In genomic region chr5:138507485-138507884, GRCh38 we compare ENCODE assay signal across 1 cellular context.
TF ChIP-seq lines count a peak whose summit lies in the region.

No MANE protein-coding gene starts in this region.

TF ChIP-seq in HepG2, 621 proteins besides CTCF, POLR2A, EP300 and RAD21 (continued from another document):
- TF ChIP-seq, protein P1, sequence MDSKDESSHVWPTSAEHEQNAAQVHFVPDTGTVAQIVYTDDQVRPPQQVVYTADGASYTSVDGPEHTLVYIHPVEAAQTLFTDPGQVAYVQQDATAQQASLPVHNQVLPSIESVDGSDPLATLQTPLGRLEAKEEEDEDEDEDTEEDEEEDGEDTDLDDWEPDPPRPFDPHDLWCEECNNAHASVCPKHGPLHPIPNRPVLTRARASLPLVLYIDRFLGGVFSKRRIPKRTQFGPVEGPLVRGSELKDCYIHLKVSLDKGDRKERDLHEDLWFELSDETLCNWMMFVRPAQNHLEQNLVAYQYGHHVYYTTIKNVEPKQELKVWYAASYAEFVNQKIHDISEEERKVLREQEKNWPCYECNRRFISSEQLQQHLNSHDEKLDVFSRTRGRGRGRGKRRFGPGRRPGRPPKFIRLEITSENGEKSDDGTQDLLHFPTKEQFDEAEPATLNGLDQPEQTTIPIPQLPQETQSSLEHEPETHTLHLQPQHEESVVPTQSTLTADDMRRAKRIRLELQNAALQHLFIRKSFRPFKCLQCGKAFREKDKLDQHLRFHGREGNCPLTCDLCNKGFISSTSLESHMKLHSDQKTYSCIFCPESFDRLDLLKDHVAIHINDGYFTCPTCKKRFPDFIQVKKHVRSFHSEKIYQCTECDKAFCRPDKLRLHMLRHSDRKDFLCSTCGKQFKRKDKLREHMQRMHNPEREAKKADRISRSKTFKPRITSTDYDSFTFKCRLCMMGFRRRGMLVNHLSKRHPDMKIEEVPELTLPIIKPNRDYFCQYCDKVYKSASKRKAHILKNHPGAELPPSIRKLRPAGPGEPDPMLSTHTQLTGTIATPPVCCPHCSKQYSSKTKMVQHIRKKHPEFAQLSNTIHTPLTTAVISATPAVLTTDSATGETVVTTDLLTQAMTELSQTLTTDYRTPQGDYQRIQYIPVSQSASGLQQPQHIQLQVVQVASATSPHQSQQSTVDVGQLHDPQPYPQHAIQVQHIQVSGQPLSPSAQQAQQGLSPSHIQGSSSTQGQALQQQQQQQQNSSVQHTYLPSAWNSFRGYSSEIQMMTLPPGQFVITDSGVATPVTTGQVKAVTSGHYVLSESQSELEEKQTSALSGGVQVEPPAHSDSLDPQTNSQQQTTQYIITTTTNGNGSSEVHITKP (CRISPR knock-in tag; IDR thresholded peaks at IDR 0.05; ENCODE audit: low read depth): 0 out of 2 replicates have a peak, but pooled peaks have one; percentile 47
- TF ChIP-seq ETV5 (CRISPR knock-in tag; IDR thresholded peaks at IDR 0.05; ENCODE audit: borderline replicate concordance) (peak; percentile 48; the same call in 1 of the 2 replicates), ATF1 (CRISPR knock-in tag; IDR thresholded peaks at IDR 0.05) (peak; percentile 37; the same call in 1 of the 2 replicates), ZNF331 (CRISPR knock-in tag; IDR thresholded peaks at IDR 0.05) (0 out of 2 replicates have a peak, but pooled peaks have one; percentile 29), ZNF614 (CRISPR knock-in tag; IDR thresholded peaks at IDR 0.05; ENCODE audit: borderline replicate concordance) (peak; percentile 61; the same call in 1 of the 2 replicates), GATAD2A (CRISPR knock-in tag; IDR thresholded peaks at IDR 0.05) (peak; percentile 78), ZNF800 (CRISPR knock-in tag; IDR thresholded peaks at IDR 0.05) (0 out of 2 replicates have a peak, but pooled peaks have one; percentile 22), TCF7 (IDR thresholded peaks at IDR 0.05; ENCODE audit: low read depth) (peak; percentile 46), HMG20B (CRISPR knock-in tag; conservative IDR thresholded peaks at IDR 0.05) (0 out of 2 replicates have a peak, but pooled peaks have one; percentile 41), KLF6 (CRISPR knock-in tag; IDR thresholded peaks at IDR 0.05) (peak; percentile 52; the same call in 1 of the 2 replicates)
- TF ChIP-seq, protein P2, sequence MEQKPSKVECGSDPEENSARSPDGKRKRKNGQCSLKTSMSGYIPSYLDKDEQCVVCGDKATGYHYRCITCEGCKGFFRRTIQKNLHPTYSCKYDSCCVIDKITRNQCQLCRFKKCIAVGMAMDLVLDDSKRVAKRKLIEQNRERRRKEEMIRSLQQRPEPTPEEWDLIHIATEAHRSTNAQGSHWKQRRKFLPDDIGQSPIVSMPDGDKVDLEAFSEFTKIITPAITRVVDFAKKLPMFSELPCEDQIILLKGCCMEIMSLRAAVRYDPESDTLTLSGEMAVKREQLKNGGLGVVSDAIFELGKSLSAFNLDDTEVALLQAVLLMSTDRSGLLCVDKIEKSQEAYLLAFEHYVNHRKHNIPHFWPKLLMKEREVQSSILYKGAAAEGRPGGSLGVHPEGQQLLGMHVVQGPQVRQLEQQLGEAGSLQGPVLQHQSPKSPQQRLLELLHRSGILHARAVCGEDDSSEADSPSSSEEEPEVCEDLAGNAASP (CRISPR knock-in tag; IDR thresholded peaks at IDR 0.05; ENCODE audit: borderline replicate concordance): peak; percentile 43; the same call in 1 of the 2 replicates
- TF ChIP-seq, protein P3, sequence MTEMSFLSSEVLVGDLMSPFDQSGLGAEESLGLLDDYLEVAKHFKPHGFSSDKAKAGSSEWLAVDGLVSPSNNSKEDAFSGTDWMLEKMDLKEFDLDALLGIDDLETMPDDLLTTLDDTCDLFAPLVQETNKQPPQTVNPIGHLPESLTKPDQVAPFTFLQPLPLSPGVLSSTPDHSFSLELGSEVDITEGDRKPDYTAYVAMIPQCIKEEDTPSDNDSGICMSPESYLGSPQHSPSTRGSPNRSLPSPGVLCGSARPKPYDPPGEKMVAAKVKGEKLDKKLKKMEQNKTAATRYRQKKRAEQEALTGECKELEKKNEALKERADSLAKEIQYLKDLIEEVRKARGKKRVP (CRISPR knock-in tag; IDR thresholded peaks at IDR 0.05): peak in 1 of 2 experiments; percentile 67; a peak in 2 of 4 replicates
- TF ChIP-seq, protein P4, sequence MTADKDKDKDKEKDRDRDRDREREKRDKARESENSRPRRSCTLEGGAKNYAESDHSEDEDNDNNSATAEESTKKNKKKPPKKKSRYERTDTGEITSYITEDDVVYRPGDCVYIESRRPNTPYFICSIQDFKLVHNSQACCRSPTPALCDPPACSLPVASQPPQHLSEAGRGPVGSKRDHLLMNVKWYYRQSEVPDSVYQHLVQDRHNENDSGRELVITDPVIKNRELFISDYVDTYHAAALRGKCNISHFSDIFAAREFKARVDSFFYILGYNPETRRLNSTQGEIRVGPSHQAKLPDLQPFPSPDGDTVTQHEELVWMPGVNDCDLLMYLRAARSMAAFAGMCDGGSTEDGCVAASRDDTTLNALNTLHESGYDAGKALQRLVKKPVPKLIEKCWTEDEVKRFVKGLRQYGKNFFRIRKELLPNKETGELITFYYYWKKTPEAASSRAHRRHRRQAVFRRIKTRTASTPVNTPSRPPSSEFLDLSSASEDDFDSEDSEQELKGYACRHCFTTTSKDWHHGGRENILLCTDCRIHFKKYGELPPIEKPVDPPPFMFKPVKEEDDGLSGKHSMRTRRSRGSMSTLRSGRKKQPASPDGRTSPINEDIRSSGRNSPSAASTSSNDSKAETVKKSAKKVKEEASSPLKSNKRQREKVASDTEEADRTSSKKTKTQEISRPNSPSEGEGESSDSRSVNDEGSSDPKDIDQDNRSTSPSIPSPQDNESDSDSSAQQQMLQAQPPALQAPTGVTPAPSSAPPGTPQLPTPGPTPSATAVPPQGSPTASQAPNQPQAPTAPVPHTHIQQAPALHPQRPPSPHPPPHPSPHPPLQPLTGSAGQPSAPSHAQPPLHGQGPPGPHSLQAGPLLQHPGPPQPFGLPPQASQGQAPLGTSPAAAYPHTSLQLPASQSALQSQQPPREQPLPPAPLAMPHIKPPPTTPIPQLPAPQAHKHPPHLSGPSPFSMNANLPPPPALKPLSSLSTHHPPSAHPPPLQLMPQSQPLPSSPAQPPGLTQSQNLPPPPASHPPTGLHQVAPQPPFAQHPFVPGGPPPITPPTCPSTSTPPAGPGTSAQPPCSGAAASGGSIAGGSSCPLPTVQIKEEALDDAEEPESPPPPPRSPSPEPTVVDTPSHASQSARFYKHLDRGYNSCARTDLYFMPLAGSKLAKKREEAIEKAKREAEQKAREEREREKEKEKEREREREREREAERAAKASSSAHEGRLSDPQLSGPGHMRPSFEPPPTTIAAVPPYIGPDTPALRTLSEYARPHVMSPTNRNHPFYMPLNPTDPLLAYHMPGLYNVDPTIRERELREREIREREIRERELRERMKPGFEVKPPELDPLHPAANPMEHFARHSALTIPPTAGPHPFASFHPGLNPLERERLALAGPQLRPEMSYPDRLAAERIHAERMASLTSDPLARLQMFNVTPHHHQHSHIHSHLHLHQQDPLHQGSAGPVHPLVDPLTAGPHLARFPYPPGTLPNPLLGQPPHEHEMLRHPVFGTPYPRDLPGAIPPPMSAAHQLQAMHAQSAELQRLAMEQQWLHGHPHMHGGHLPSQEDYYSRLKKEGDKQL (CRISPR knock-in tag; IDR thresholded peaks at IDR 0.05; ENCODE audit: low read depth): peak; percentile 37; the same call in 1 of the 2 replicates
- TF ChIP-seq, protein P5, sequence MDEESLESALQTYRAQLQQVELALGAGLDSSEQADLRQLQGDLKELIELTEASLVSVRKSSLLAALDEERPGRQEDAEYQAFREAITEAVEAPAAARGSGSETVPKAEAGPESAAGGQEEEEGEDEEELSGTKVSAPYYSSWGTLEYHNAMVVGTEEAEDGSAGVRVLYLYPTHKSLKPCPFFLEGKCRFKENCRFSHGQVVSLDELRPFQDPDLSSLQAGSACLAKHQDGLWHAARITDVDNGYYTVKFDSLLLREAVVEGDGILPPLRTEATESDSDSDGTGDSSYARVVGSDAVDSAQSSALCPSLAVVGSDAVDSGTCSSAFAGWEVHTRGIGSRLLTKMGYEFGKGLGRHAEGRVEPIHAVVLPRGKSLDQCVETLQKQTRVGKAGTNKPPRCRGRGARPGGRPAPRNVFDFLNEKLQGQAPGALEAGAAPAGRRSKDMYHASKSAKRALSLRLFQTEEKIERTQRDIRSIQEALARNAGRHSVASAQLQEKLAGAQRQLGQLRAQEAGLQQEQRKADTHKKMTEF (CRISPR knock-in tag; IDR thresholded peaks at IDR 0.05): peak; percentile 48; the same call in 1 of the 2 replicates
- TF ChIP-seq, protein P6, sequence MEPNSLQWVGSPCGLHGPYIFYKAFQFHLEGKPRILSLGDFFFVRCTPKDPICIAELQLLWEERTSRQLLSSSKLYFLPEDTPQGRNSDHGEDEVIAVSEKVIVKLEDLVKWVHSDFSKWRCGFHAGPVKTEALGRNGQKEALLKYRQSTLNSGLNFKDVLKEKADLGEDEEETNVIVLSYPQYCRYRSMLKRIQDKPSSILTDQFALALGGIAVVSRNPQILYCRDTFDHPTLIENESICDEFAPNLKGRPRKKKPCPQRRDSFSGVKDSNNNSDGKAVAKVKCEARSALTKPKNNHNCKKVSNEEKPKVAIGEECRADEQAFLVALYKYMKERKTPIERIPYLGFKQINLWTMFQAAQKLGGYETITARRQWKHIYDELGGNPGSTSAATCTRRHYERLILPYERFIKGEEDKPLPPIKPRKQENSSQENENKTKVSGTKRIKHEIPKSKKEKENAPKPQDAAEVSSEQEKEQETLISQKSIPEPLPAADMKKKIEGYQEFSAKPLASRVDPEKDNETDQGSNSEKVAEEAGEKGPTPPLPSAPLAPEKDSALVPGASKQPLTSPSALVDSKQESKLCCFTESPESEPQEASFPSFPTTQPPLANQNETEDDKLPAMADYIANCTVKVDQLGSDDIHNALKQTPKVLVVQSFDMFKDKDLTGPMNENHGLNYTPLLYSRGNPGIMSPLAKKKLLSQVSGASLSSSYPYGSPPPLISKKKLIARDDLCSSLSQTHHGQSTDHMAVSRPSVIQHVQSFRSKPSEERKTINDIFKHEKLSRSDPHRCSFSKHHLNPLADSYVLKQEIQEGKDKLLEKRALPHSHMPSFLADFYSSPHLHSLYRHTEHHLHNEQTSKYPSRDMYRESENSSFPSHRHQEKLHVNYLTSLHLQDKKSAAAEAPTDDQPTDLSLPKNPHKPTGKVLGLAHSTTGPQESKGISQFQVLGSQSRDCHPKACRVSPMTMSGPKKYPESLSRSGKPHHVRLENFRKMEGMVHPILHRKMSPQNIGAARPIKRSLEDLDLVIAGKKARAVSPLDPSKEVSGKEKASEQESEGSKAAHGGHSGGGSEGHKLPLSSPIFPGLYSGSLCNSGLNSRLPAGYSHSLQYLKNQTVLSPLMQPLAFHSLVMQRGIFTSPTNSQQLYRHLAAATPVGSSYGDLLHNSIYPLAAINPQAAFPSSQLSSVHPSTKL (CRISPR knock-in tag; IDR thresholded peaks at IDR 0.05): peak; percentile 85
